In the genomic region with DNA sequence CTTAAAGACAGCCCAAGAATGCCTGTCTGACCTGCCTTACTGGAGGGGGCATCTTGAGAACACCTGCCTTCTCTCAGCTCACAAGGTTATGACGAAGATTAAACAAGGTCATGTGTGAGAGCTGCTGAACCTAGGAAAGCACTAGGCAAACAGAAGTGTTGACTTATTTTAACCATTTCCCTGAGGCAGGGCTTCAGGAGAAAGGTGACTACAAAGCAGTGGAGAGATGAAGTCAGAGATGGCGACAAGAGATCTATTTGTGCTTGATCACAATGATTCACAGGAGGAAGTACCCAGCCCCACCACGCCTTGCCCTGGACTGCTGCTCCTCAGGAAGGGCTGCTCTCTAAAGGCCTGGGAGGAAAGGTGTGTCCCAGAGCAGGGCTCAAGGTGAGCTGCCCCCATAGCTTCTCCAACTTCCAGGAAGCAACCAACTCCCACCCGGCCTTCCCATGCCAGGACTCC, we compare ENCODE assay signal across 9 cellular contexts. TPM values are rescaled to one million over a fixed set of nuclear protein-coding genes. Genes with fewer than 3 reads are reported as not detected.
A peak's percentile ranks its signal among the peaks of the same experiment; 100 is the strongest.
DNase-seq lines count a peak whose midpoint lies in the region; ATAC-seq, FAIRE-seq and TF ChIP-seq lines count a peak whose summit lies in the region.
"Had no signal": no experiment of that assay in that cellular context is flagged by ENCODE, and none has a peak within 500 bp of the region (broad histone marks: within the 10 kb centered on the region; RNA-seq: fewer than 3 reads in every experiment).

No MANE protein-coding gene starts in this region.

- 91% methylated on average over 4 of the region's 4 CpGs for WGBS in smooth muscle cell (ENCODE audit: low lambda C conversion rate)

- H3K9me3 ChIP-seq in smooth muscle cell (replicated peaks; ENCODE audit: low read depth) = no peaks in the 10 kb centered on the region

- H3K4me1 Mint-ChIP-seq in T-helper 1 cell treated with Interleukin-12 subunit alpha and Interleukin-12 subunit beta and Interleukin-4 antibody, amounts not matched to agents 30 μg/mL and 1 μg/mL, for 36 hours (ENCODE audit: low read depth) = peaks cover 45% of the 10 kb centered on the region

- H3K27me3 ChIP-seq in smooth muscle cell (ENCODE audit: low read depth) = no peaks in the 10 kb centered on the region

- DNase-seq in NCI-H2029 (lab: John Stamatoyannopoulos, UW) (peak; percentile 29), NCI-H2029 treated with DMSO at 0.1 percent for 48 hours (lab: John Stamatoyannopoulos, UW) (no peak), fibroblast of mammary gland (ENCODE audit: low read depth) (peak; percentile 29), smooth muscle cell (lab: John Stamatoyannopoulos, UW; ENCODE audit: unreplicated experiment) (no peak), UCSD-AML1 (lab: John Stamatoyannopoulos, UW; ENCODE audit: unreplicated experiment) (no peak), HTR-8/SVneo (ENCODE audit: insufficient read length, low spot score) (no peak)

- H3F3A ChIP-seq in smooth muscle cell (ENCODE audit: low read depth) = peaks cover 6% of the 10 kb centered on the region

- H3K4me3 ChIP-seq in fibroblast of mammary gland (ENCODE audit: control insufficient read depth, low read depth, low read length) (no peak overlapping the region), smooth muscle cell (no peak overlapping the region)

- no peak overlapping the region for H3K9ac ChIP-seq in smooth muscle cell (ENCODE audit: low read depth)

- no peaks in the 10 kb centered on the region for H3K27me3 Mint-ChIP-seq in T-helper 1 cell treated with Interleukin-12 subunit alpha and Interleukin-12 subunit beta and Interleukin-4 antibody, amounts not matched to agents 30 μg/mL and 1 μg/mL, for 36 hours (ENCODE audit: low read depth)

- H3K9me3 Mint-ChIP-seq in T-helper 1 cell treated with Interleukin-12 subunit alpha and Interleukin-12 subunit beta and Interleukin-4 antibody, amounts not matched to agents 30 μg/mL and 1 μg/mL, for 36 hours = no peaks in the 10 kb centered on the region

- H3K4me2 ChIP-seq in smooth muscle cell = no peak overlapping the region

- H3K36me3 Mint-ChIP-seq in T-helper 1 cell treated with Interleukin-12 subunit alpha and Interleukin-12 subunit beta and Interleukin-4 antibody, amounts not matched to agents 30 μg/mL and 1 μg/mL, for 36 hours (ENCODE audit: low read depth) = peaks cover 45% of the 10 kb centered on the region

- H3K27ac ChIP-seq in smooth muscle cell (ENCODE audit: low read depth) = peak overlapping the region; percentile 70

- FAIRE-seq in HTR-8/SVneo (lab: Jason Lieb, UNC) = no peak
- FAIRE-seq: A204.1 had no signal

- H3K4me1 ChIP-seq in smooth muscle cell (ENCODE audit: low read depth) = no peaks in the 10 kb centered on the region

- H4K20me1 ChIP-seq in smooth muscle cell (ENCODE audit: low read depth) = no peaks in the 10 kb centered on the region

- peak overlapping the region; percentile 80 for H3K27ac Mint-ChIP-seq in T-helper 1 cell treated with Interleukin-12 subunit alpha and Interleukin-12 subunit beta and Interleukin-4 antibody, amounts not matched to agents 30 μg/mL and 1 μg/mL, for 36 hours

- H3K4me3 Mint-ChIP-seq in T-helper 1 cell treated with Interleukin-12 subunit alpha and Interleukin-12 subunit beta and Interleukin-4 antibody, amounts not matched to agents 30 μg/mL and 1 μg/mL, for 36 hours = peak overlapping the region; percentile 9

- no peaks in the 10 kb centered on the region for H3K79me2 ChIP-seq in smooth muscle cell (ENCODE audit: low read depth)

- no peak overlapping the region for H2AFZ ChIP-seq in smooth muscle cell (ENCODE audit: low read depth)

- no peaks in the 10 kb centered on the region for H3K36me3 ChIP-seq in smooth muscle cell (ENCODE audit: low read depth)

- no peak for ATAC-seq in HG03025 (IDR thresholded peaks at IDR 0.05; ENCODE audit: low FRiP score, unreplicated experiment)

- no peak for TF ChIP-seq CTCF in fibroblast of mammary gland (conservative IDR thresholded peaks at IDR 0.05; ENCODE audit: control insufficient read depth, insufficient read depth, low read depth, low read length)
- TF ChIP-seq CTCF in smooth muscle cell (IDR thresholded peaks at IDR 0.05; ENCODE audit: borderline replicate concordance, insufficient read depth, poor library complexity, severe bottlenecking) = no peak

RNA-seq across cellular contexts. Expression of gene STN1, which starts 27.8 kb away (rescaled TPM):
- total RNA-seq in smooth muscle cell = 34.9 and 37.9 TPM in 2 replicates
- 38.6 and 47.8 TPM in 2 replicates for polyA plus RNA-seq in smooth muscle cell

RNA-seq across cellular contexts. Expression of gene SH3PXD2A, which starts 34.9 kb away (rescaled TPM):
- 37.6 and 37.9 TPM in 2 replicates for total RNA-seq in smooth muscle cell
- 30.1 and 33.4 TPM in 2 replicates for polyA plus RNA-seq in smooth muscle cell

Comparison
In these comparisons a context has a peak if more than half of its experiments do, and no peak if none do; other contexts are left out.
1. DNase-seq: peak in NCI-H2029 (single experiment) and fibroblast of mammary gland (single experiment); none in NCI-H2029 treated with DMSO at 0.1 percent for 48 hours (single experiment), smooth muscle cell (single experiment), UCSD-AML1 (single experiment) and HTR-8/SVneo (single experiment).